Comparison of ENCODE assay signal across 15 cellular contexts in genomic region chr1:167704767-167705166, GRCh38.
"Had no signal": no experiment of that assay in that cellular context is flagged by ENCODE, and none has a peak within 500 bp of the region (broad histone marks: within the 10 kb centered on the region; RNA-seq: fewer than 3 reads in every experiment).

No MANE protein-coding gene starts in this region.

- H3K4me3 ChIP-seq: breast epithelium, dorsolateral prefrontal cortex, esophagus muscularis mucosa, pancreas had no signal

- H3K9me3 Mint-ChIP-seq: activated naive CD4-positive, alpha-beta T cell treated with anti-CD3 and anti-CD28 coated beads for 36 hours; stimulated activated memory B cell treated with anti-CD40 and anti-IgM and Interleukin-4, amounts not matched to agents 10 μg/mL and 1 μg/mL and 100 μg/mL, for 72 hours had no signal

- ATAC-seq: pancreas; stimulated activated memory B cell treated with anti-CD40 and anti-IgM and Interleukin-4, amounts not matched to agents 10 μg/mL and 1 μg/mL and 100 μg/mL, for 72 hours had no signal

- H3K27me3 ChIP-seq: breast epithelium, esophagus muscularis mucosa, pancreas had no signal

- H3K27me3 Mint-ChIP-seq: stimulated activated memory B cell treated with anti-CD40 and anti-IgM and Interleukin-4, amounts not matched to agents 10 μg/mL and 1 μg/mL and 100 μg/mL, for 72 hours had no signal

- H3K27ac Mint-ChIP-seq: activated naive CD4-positive, alpha-beta T cell treated with anti-CD3 and anti-CD28 coated beads for 36 hours; stimulated activated memory B cell treated with anti-CD40 and anti-IgM and Interleukin-4, amounts not matched to agents 10 μg/mL and 1 μg/mL and 100 μg/mL, for 72 hours had no signal

- DNase-seq: activated CD4-positive, CD25-positive, alpha-beta regulatory T cell; activated naive CD4-positive, alpha-beta T cell treated with anti-CD3 and anti-CD28 coated beads for 36 hours; anterior cingulate cortex; dorsolateral prefrontal cortex; glutamatergic neuron; mesenchymal stem cell; pancreas; SHP77; small intestine; substantia nigra; T-helper 2 cell; trophoblast cell had no signal

- H3K9me3 ChIP-seq: breast epithelium, esophagus muscularis mucosa, pancreas had no signal

- H3K4me1 ChIP-seq: breast epithelium, esophagus muscularis mucosa, pancreas had no signal

- H3K36me3 ChIP-seq: breast epithelium, pancreas had no signal

- H3K27ac ChIP-seq: breast epithelium, dorsolateral prefrontal cortex, esophagus muscularis mucosa, pancreas had no signal

- H3K4me3 Mint-ChIP-seq: activated naive CD4-positive, alpha-beta T cell treated with anti-CD3 and anti-CD28 coated beads for 36 hours; stimulated activated memory B cell treated with anti-CD40 and anti-IgM and Interleukin-4, amounts not matched to agents 10 μg/mL and 1 μg/mL and 100 μg/mL, for 72 hours had no signal
